ENCODE assay signal across 37 cellular contexts in genomic region chr20:40188319-40188718, GRCh38.
"Had no signal": no experiment of that assay in that cellular context is flagged by ENCODE, and none has a peak within 500 bp of the region (broad histone marks: within the 10 kb centered on the region; RNA-seq: fewer than 3 reads in every experiment).

No MANE protein-coding gene starts in this region.

- H3K4me3 ChIP-seq: adrenal gland, body of pancreas, breast epithelium had no signal

- H3K4me1 Mint-ChIP-seq: activated B cell treated with CpG ODN at 0.5 μM for 24 hours; activated CD4-positive, alpha-beta T cell treated with anti-CD3 and anti-CD28 coated beads, Interleukin-2, amount 10 ng/mL, durations not matched to agents 24 days and 14 days; activated naive CD8-positive, alpha-beta T cell treated with anti-CD3 and anti-CD28 coated beads for 36 hours; activated T-helper 17 cell treated with anti-CD3 and anti-CD28 coated beads, Interleukin-2, amount 50 U/mL, for 72 hours had no signal

- H3K4me1 ChIP-seq: adrenal gland, body of pancreas, breast epithelium had no signal

- DNase-seq: activated B cell treated with CpG ODN at 0.5 μM for 24 hours; activated CD4-positive, alpha-beta memory T cell treated with anti-CD3 and anti-CD28 coated beads for 36 hours; activated CD4-positive, alpha-beta T cell treated with anti-CD3 and anti-CD28 coated beads for 4 hours; activated CD4-positive, alpha-beta T cell treated with anti-CD3 and anti-CD28 coated beads, Interleukin-2, amount 10 ng/mL, durations not matched to agents 24 days and 14 days; activated CD4-positive, alpha-beta T cell treated with anti-CD3 and anti-CD28 coated beads, Interleukin-2, amount 50 U/mL, for 1 hour; activated CD4-positive, alpha-beta T cell treated with anti-CD3 and anti-CD28 coated beads, Interleukin-2, amount 50 U/mL, for 4 hours; activated CD4-positive, CD25-positive, alpha-beta regulatory T cell treated with anti-CD3 and anti-CD28 coated beads, Interleukin-2, amount 50 U/mL, for 72 hours; activated CD8-positive, alpha-beta memory T cell treated with anti-CD3 and anti-CD28 coated beads, Interleukin-2, amount 50 U/mL, for 4 hours; activated CD8-positive, alpha-beta T cell treated with anti-CD3 and anti-CD28 coated beads for 36 hours; activated effector memory CD4-positive, alpha-beta T cell treated with anti-CD3 and anti-CD28 coated beads, Interleukin-2, amount 50 U/mL, for 16 hours; activated gamma-delta T cell treated with Interleukin-2 at 50 U/mL for 16 hours; activated naive CD4-positive, alpha-beta T cell; activated naive CD4-positive, alpha-beta T cell treated with anti-CD3 and anti-CD28 coated beads for 36 hours; activated naive CD4-positive, alpha-beta T cell treated with anti-CD3 and anti-CD28 coated beads, Interleukin-2, amount 50 U/mL, for 16 hours; activated naive CD8-positive, alpha-beta T cell treated with anti-CD3 and anti-CD28 coated beads for 36 hours; activated T-cell treated with anti-CD3 and anti-CD28 coated beads for 4 hours; activated T-cell treated with anti-CD3 and anti-CD28 coated beads, Interleukin-2, amount 50 U/mL, for 1 hour; activated T-cell treated with anti-CD3 and anti-CD28 coated beads, Interleukin-2, amount 50 U/mL, for 4 hours; activated T-cell treated with anti-CD3 and anti-CD28 coated beads, Interleukin-2, amount 50 U/mL, for 72 hours; adrenal gland; amniotic stem cell; aorta; body of pancreas; brain microvascular endothelial cell; central memory CD4-positive, alpha-beta T cell; T-helper 1 cell; T-helper 2 cell; T-helper 9 cell had no signal

- H3K27ac ChIP-seq: adrenal gland, body of pancreas, brain microvascular endothelial cell, breast epithelium, VCaP had no signal

- H3K27me3 ChIP-seq: adrenal gland, body of pancreas, brain microvascular endothelial cell, breast epithelium had no signal

- H3K9me3 Mint-ChIP-seq: activated B cell treated with CpG ODN at 0.5 μM for 24 hours; activated CD4-positive, alpha-beta memory T cell treated with anti-CD3 and anti-CD28 coated beads for 36 hours; activated CD4-positive, alpha-beta T cell treated with anti-CD3 and anti-CD28 coated beads, Interleukin-2, amount 10 ng/mL, durations not matched to agents 24 days and 14 days; activated CD8-positive, alpha-beta T cell treated with anti-CD3 and anti-CD28 coated beads for 36 hours; activated naive CD4-positive, alpha-beta T cell treated with anti-CD3 and anti-CD28 coated beads, Interleukin-2, amount 50 U/mL, for 72 hours; activated naive CD8-positive, alpha-beta T cell treated with anti-CD3 and anti-CD28 coated beads for 36 hours; activated T-cell treated with anti-CD3 and anti-CD28 coated beads, Interleukin-2, amount 50 U/mL, for 4 hours; activated T-helper 1 cell treated with anti-CD3 and anti-CD28 coated beads, Interleukin-12 subunit alpha, Interleukin-12 subunit beta, Interleukin-2, Interleukin-4 antibody, amounts not matched to agents 30 ng/mL and 10 ng/mL and 1 ng/mL, durations not matched to agents 14 hours and 24 hours and 36 hours; activated T-helper 17 cell treated with anti-CD3 and anti-CD28 coated beads, Interleukin-2, amount 50 U/mL, for 72 hours; T-helper 1 cell treated with Interleukin-12 subunit alpha and Interleukin-12 subunit beta and Interleukin-4 antibody, amounts not matched to agents 30 μg/mL and 1 μg/mL, for 36 hours; T-helper 2 cell treated with Interferon-gamma antibody and Interleukin-4, amounts not matched to agents 5 μg/mL and 100 μg/mL, for 36 hours had no signal

- H3K36me3 Mint-ChIP-seq: activated CD4-positive, alpha-beta memory T cell treated with anti-CD3 and anti-CD28 coated beads for 36 hours; activated naive CD4-positive, alpha-beta T cell treated with anti-CD3 and anti-CD28 coated beads, Interleukin-2, amount 50 U/mL, for 72 hours; activated naive CD8-positive, alpha-beta T cell treated with anti-CD3 and anti-CD28 coated beads for 36 hours had no signal

- H3K27ac Mint-ChIP-seq: activated B cell treated with CpG ODN at 0.5 μM for 24 hours; activated CD4-positive, alpha-beta memory T cell treated with anti-CD3 and anti-CD28 coated beads for 36 hours; activated CD4-positive, alpha-beta T cell treated with anti-CD3 and anti-CD28 coated beads, Interleukin-2, amount 10 ng/mL, durations not matched to agents 24 days and 14 days; activated CD8-positive, alpha-beta T cell treated with anti-CD3 and anti-CD28 coated beads for 36 hours; activated naive CD4-positive, alpha-beta T cell treated with anti-CD3 and anti-CD28 coated beads for 36 hours; activated naive CD4-positive, alpha-beta T cell treated with anti-CD3 and anti-CD28 coated beads, Interleukin-2, amount 50 U/mL, for 72 hours; activated naive CD8-positive, alpha-beta T cell treated with anti-CD3 and anti-CD28 coated beads for 36 hours; activated T-cell treated with anti-CD3 and anti-CD28 coated beads, Interleukin-2, amount 50 U/mL, for 72 hours; activated T-helper 1 cell treated with anti-CD3 and anti-CD28 coated beads, Interleukin-12 subunit alpha, Interleukin-12 subunit beta, Interleukin-2, Interleukin-4 antibody, amounts not matched to agents 30 ng/mL and 10 ng/mL and 1 ng/mL, durations not matched to agents 14 hours and 24 hours and 36 hours; activated T-helper 17 cell treated with anti-CD3 and anti-CD28 coated beads, Interleukin-2, amount 50 U/mL, for 72 hours; T-helper 1 cell treated with Interleukin-12 subunit alpha and Interleukin-12 subunit beta and Interleukin-4 antibody, amounts not matched to agents 30 μg/mL and 1 μg/mL, for 36 hours; T-helper 2 cell treated with Interferon-gamma antibody and Interleukin-4, amounts not matched to agents 5 μg/mL and 100 μg/mL, for 36 hours had no signal

- H3K4me3 Mint-ChIP-seq: activated B cell treated with CpG ODN at 0.5 μM for 24 hours; activated CD4-positive, alpha-beta memory T cell treated with anti-CD3 and anti-CD28 coated beads for 36 hours; activated CD4-positive, alpha-beta T cell treated with anti-CD3 and anti-CD28 coated beads, Interleukin-2, amount 10 ng/mL, durations not matched to agents 24 days and 14 days; activated CD8-positive, alpha-beta T cell treated with anti-CD3 and anti-CD28 coated beads for 36 hours; activated naive CD4-positive, alpha-beta T cell treated with anti-CD3 and anti-CD28 coated beads for 36 hours; activated naive CD8-positive, alpha-beta T cell treated with anti-CD3 and anti-CD28 coated beads for 36 hours; activated T-cell treated with anti-CD3 and anti-CD28 coated beads, Interleukin-2, amount 50 U/mL, for 4 hours; activated T-cell treated with anti-CD3 and anti-CD28 coated beads, Interleukin-2, amount 50 U/mL, for 72 hours; activated T-helper 1 cell treated with anti-CD3 and anti-CD28 coated beads, Interleukin-12 subunit alpha, Interleukin-12 subunit beta, Interleukin-2, Interleukin-4 antibody, amounts not matched to agents 30 ng/mL and 10 ng/mL and 1 ng/mL, durations not matched to agents 14 hours and 24 hours and 36 hours; activated T-helper 17 cell treated with anti-CD3 and anti-CD28 coated beads, Interleukin-2, amount 50 U/mL, for 72 hours; T-helper 1 cell treated with Interleukin-12 subunit alpha and Interleukin-12 subunit beta and Interleukin-4 antibody, amounts not matched to agents 30 μg/mL and 1 μg/mL, for 36 hours; T-helper 2 cell treated with Interferon-gamma antibody and Interleukin-4, amounts not matched to agents 5 μg/mL and 100 μg/mL, for 36 hours had no signal

- H3K36me3 ChIP-seq: adrenal gland, brain microvascular endothelial cell, breast epithelium had no signal

- FAIRE-seq: astrocyte, TTC549 had no signal

- H3K27me3 Mint-ChIP-seq: activated CD4-positive, alpha-beta T cell treated with anti-CD3 and anti-CD28 coated beads, Interleukin-2, amount 10 ng/mL, durations not matched to agents 24 days and 14 days had no signal

- H3K9me3 ChIP-seq: adrenal gland, body of pancreas, breast epithelium had no signal
